Comparison of ENCODE assay signal across 9 cellular contexts in the genomic region with DNA sequence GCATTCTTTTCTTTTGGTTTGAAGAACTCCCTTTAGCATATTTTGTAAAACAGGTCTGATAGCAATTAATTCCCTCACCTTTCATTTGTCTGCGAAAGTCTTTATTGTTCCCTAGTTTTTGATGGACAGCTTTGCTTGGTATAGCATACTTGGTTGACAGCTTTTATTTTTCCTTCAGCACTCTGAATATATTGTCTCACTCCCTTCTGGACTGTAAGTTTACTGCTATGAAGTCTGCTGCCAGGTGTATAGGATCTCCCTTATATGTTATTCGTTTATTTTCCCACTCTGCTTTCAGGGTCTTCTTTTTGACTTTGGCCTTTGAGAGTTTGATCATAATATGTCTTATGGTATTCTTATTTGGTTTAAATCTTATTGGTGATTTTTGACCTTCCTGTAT. TPM values are rescaled to one million over a fixed set of nuclear protein-coding genes. Genes with fewer than 3 reads are reported as not detected.
"Had no signal": no experiment of that assay in that cellular context is flagged by ENCODE, and none has a peak within 500 bp of the region (broad histone marks: within the 10 kb centered on the region; RNA-seq: fewer than 3 reads in every experiment).

No MANE protein-coding gene starts in this region.

- H3K27ac Mint-ChIP-seq: GM23338, H9, HFFc6 had no signal

- H3K4me1 Mint-ChIP-seq: GM23338, H9 had no signal

- H3K4me3 Mint-ChIP-seq: GM23338, H9, HFFc6 had no signal

- H3K9me3 ChIP-seq: HAP-1 had no signal

- ATAC-seq: GM23338, HCT116 had no signal

- H3K27ac ChIP-seq: GM23248 had no signal

- H3K4me1 ChIP-seq: HAP-1 had no signal

- DNase-seq: GM23248, GOT3, H7, H9, HCEC 1CT, HFFc6 had no signal

- H3K4me3 ChIP-seq: GM23248, GM23338, HAP-1 had no signal

- H3K36me3 ChIP-seq: HAP-1 had no signal

RNA-seq across cellular contexts. Expression of a gene that starts 47.7 kb away (rescaled TPM):
- polyA plus RNA-seq: GM23248 had no signal
